ENCODE assay signal across 1 cellular context in the genomic region with DNA sequence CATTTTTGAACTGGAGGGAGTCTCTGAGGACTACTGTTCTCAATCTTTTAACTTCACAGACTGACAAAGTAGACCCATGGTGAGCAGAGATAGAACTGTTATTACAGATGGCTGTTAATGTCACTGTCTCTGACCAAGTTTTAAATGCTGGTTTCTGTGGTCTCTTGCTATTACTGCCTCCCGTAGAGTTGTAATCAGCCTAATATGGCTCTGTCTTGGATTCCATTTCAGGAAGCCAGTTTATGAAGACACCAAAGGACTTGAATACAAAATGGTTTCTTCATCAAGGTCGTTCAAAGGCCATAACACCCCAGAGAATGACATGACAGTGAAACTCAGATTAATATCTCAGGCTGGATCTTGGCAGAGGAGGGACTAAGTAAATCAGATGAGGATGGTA.
TF ChIP-seq lines count a peak whose summit lies in the region.

No MANE protein-coding gene starts in this region.

TF ChIP-seq in GM12878, 131 proteins besides CTCF, POLR2A, EP300 and RAD21:
- peak; percentile 61; the same call in 1 of the 2 replicates for TF ChIP-seq YY1 (IDR thresholded peaks at IDR 0.05; ENCODE audit: low read depth, low read length)
- TF ChIP-seq, protein P1, sequence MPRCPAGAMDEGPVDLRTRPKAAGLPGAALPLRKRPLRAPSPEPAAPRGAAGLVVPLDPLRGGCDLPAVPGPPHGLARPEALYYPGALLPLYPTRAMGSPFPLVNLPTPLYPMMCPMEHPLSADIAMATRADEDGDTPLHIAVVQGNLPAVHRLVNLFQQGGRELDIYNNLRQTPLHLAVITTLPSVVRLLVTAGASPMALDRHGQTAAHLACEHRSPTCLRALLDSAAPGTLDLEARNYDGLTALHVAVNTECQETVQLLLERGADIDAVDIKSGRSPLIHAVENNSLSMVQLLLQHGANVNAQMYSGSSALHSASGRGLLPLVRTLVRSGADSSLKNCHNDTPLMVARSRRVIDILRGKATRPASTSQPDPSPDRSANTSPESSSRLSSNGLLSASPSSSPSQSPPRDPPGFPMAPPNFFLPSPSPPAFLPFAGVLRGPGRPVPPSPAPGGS (IDR thresholded peaks at IDR 0.05; ENCODE audit: borderline replicate concordance, insufficient read depth, low read depth, low read length, poor library complexity, severe bottlenecking), result no peak
